1 cellular context compared by ENCODE assay signal in the genomic region with DNA sequence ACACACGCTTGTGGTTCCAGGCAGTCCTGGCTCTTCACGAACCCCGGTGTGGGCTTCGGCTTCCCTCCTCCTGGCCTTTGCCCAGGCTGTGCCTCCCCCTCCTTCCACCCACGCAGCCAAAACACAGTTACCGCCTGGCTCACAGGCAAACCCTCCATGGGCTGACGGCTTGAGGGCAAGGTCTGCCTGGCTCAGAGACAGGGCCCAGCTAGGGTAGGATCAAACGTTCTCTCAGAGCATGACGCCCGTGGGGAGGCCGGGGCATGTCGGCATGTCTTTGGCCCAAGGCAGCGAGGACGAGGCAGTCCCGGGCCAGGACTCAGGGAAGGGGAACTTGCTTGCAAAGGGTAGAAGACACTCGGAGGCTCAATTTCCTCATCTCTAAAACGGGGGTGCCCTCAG.
TF ChIP-seq lines count a peak whose summit lies in the region.

No MANE protein-coding gene starts in this region.

TF ChIP-seq in HepG2, 621 proteins besides CTCF, POLR2A, EP300 and RAD21 (continues in another document):
- TF ChIP-seq GFI1 (CRISPR knock-in tag; IDR thresholded peaks at IDR 0.05; ENCODE audit: borderline replicate concordance): no peak
- no peak for TF ChIP-seq ZNF615 (CRISPR knock-in tag; IDR thresholded peaks at IDR 0.05; ENCODE audit: borderline replicate concordance)
- no peak for TF ChIP-seq ZNF431 (CRISPR knock-in tag; IDR thresholded peaks at IDR 0.05; ENCODE audit: borderline replicate concordance, low read depth)
- TF ChIP-seq AHDC1 (CRISPR knock-in tag; IDR thresholded peaks at IDR 0.05; ENCODE audit: borderline replicate concordance): no peak
- no peak; the same call in 1 of the 2 replicates for TF ChIP-seq TARDBP (CRISPR knock-in tag; IDR thresholded peaks at IDR 0.05)
- no peak for TF ChIP-seq ZNF549 (CRISPR knock-in tag; IDR thresholded peaks at IDR 0.05)
- TF ChIP-seq, protein P1, sequence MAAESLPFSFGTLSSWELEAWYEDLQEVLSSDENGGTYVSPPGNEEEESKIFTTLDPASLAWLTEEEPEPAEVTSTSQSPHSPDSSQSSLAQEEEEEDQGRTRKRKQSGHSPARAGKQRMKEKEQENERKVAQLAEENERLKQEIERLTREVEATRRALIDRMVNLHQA (CRISPR knock-in tag; IDR thresholded peaks at IDR 0.05): no peak
- TF ChIP-seq BHLHE40 (IDR thresholded peaks at IDR 0.05; ENCODE audit: low read length): no peak
- no peak for TF ChIP-seq ZNF614 (CRISPR knock-in tag; IDR thresholded peaks at IDR 0.05; ENCODE audit: borderline replicate concordance)
- peak; percentile 71 for TF ChIP-seq ZFX (CRISPR knock-in tag; IDR thresholded peaks at IDR 0.05; ENCODE audit: low read depth)
- TF ChIP-seq SETDB1 (CRISPR knock-in tag; IDR thresholded peaks at IDR 0.05; ENCODE audit: borderline replicate concordance): no peak
- peak; percentile 54 for TF ChIP-seq HNF4A (CRISPR knock-in tag; IDR thresholded peaks at IDR 0.05)
- no peak; the same call in 1 of the 2 replicates for TF ChIP-seq ZNF543 (CRISPR knock-in tag; IDR thresholded peaks at IDR 0.05)
- TF ChIP-seq ZNF446 (CRISPR knock-in tag; IDR thresholded peaks at IDR 0.05): no peak
- TF ChIP-seq SPEN (CRISPR knock-in tag; IDR thresholded peaks at IDR 0.05; ENCODE audit: low read depth): 0 out of 2 replicates have a peak, but pooled peaks have one; percentile 19
- no peak for TF ChIP-seq ZNF232 (CRISPR knock-in tag; IDR thresholded peaks at IDR 0.05; ENCODE audit: borderline replicate concordance)
- TF ChIP-seq ZNF563 (CRISPR knock-in tag; IDR thresholded peaks at IDR 0.05): peak; percentile 20; the same call in 1 of the 2 replicates
- TF ChIP-seq HOXA7 (CRISPR knock-in tag; IDR thresholded peaks at IDR 0.05): no peak
- TF ChIP-seq, protein P2, sequence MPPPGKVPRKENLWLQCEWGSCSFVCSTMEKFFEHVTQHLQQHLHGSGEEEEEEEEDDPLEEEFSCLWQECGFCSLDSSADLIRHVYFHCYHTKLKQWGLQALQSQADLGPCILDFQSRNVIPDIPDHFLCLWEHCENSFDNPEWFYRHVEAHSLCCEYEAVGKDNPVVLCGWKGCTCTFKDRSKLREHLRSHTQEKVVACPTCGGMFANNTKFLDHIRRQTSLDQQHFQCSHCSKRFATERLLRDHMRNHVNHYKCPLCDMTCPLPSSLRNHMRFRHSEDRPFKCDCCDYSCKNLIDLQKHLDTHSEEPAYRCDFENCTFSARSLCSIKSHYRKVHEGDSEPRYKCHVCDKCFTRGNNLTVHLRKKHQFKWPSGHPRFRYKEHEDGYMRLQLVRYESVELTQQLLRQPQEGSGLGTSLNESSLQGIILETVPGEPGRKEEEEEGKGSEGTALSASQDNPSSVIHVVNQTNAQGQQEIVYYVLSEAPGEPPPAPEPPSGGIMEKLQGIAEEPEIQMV (CRISPR knock-in tag; IDR thresholded peaks at IDR 0.05; ENCODE audit: low read depth): 0 out of 2 replicates have a peak, but pooled peaks have one; percentile 21
- no peak for TF ChIP-seq ZNF468 (CRISPR knock-in tag; IDR thresholded peaks at IDR 0.05)
- TF ChIP-seq, protein P3, sequence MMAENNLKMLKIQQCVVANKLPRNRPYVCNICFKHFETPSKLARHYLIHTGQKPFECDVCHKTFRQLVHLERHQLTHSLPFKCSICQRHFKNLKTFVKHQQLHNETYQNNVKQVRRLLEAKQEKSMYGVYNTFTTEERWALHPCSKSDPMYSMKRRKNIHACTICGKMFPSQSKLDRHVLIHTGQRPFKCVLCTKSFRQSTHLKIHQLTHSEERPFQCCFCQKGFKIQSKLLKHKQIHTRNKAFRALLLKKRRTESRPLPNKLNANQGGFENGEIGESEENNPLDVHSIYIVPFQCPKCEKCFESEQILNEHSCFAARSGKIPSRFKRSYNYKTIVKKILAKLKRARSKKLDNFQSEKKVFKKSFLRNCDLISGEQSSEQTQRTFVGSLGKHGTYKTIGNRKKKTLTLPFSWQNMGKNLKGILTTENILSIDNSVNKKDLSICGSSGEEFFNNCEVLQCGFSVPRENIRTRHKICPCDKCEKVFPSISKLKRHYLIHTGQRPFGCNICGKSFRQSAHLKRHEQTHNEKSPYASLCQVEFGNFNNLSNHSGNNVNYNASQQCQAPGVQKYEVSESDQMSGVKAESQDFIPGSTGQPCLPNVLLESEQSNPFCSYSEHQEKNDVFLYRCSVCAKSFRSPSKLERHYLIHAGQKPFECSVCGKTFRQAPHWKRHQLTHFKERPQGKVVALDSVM (CRISPR knock-in tag; IDR thresholded peaks at IDR 0.05): peak; percentile 40; the same call in 1 of the 2 replicates
- no peak for TF ChIP-seq ONECUT2 (CRISPR knock-in tag; IDR thresholded peaks at IDR 0.05)
- TF ChIP-seq FOXK2 (IDR thresholded peaks at IDR 0.05): no peak
- no peak for TF ChIP-seq JDP2 (CRISPR knock-in tag; IDR thresholded peaks at IDR 0.05; ENCODE audit: borderline replicate concordance)
- TF ChIP-seq ZNF891 (CRISPR knock-in tag; IDR thresholded peaks at IDR 0.05): no peak
- no peak for TF ChIP-seq ZNF382 (CRISPR knock-in tag; IDR thresholded peaks at IDR 0.05; ENCODE audit: borderline replicate concordance)
- TF ChIP-seq, protein P4, sequence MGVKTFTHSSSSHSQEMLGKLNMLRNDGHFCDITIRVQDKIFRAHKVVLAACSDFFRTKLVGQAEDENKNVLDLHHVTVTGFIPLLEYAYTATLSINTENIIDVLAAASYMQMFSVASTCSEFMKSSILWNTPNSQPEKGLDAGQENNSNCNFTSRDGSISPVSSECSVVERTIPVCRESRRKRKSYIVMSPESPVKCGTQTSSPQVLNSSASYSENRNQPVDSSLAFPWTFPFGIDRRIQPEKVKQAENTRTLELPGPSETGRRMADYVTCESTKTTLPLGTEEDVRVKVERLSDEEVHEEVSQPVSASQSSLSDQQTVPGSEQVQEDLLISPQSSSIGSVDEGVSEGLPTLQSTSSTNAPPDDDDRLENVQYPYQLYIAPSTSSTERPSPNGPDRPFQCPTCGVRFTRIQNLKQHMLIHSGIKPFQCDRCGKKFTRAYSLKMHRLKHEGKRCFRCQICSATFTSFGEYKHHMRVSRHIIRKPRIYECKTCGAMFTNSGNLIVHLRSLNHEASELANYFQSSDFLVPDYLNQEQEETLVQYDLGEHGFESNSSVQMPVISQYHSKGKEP (CRISPR knock-in tag; IDR thresholded peaks at IDR 0.05): no peak
- no peak for TF ChIP-seq TCF12 (IDR thresholded peaks at IDR 0.05)
- TF ChIP-seq TCF12 (CRISPR knock-in tag; IDR thresholded peaks at IDR 0.05): no peak
- peak; percentile 69; the same call in 1 of the 2 replicates for TF ChIP-seq ZNF746 (CRISPR knock-in tag; IDR thresholded peaks at IDR 0.05)
- TF ChIP-seq RORA (CRISPR knock-in tag; IDR thresholded peaks at IDR 0.05): no peak
- TF ChIP-seq, protein P5, sequence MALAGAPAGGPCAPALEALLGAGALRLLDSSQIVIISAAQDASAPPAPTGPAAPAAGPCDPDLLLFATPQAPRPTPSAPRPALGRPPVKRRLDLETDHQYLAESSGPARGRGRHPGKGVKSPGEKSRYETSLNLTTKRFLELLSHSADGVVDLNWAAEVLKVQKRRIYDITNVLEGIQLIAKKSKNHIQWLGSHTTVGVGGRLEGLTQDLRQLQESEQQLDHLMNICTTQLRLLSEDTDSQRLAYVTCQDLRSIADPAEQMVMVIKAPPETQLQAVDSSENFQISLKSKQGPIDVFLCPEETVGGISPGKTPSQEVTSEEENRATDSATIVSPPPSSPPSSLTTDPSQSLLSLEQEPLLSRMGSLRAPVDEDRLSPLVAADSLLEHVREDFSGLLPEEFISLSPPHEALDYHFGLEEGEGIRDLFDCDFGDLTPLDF (CRISPR knock-in tag; IDR thresholded peaks at IDR 0.05): no peak
- TF ChIP-seq, protein P6, sequence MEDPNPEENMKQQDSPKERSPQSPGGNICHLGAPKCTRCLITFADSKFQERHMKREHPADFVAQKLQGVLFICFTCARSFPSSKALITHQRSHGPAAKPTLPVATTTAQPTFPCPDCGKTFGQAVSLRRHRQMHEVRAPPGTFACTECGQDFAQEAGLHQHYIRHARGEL (CRISPR knock-in tag; IDR thresholded peaks at IDR 0.05): peak; percentile 43; the same call in 1 of the 2 replicates
- no peak for TF ChIP-seq SRSF9 (IDR thresholded peaks at IDR 0.05; ENCODE audit: borderline replicate concordance, insufficient read depth, low read depth, low read length, poor library complexity, severe bottlenecking)
- no peak for TF ChIP-seq KDM4B (CRISPR knock-in tag; IDR thresholded peaks at IDR 0.05)
- no peak for TF ChIP-seq ZNF550 (CRISPR knock-in tag; IDR thresholded peaks at IDR 0.05; ENCODE audit: borderline replicate concordance)
- TF ChIP-seq PLSCR1 (CRISPR knock-in tag; IDR thresholded peaks at IDR 0.05; ENCODE audit: borderline replicate concordance): no peak
- no peak for TF ChIP-seq SIN3A (IDR thresholded peaks at IDR 0.05; ENCODE audit: borderline replicate concordance, low read depth, low read length)
- no peak for TF ChIP-seq ZNF180 (CRISPR knock-in tag; IDR thresholded peaks at IDR 0.05; ENCODE audit: borderline replicate concordance, low read depth)
- TF ChIP-seq NFE2L2 (IDR thresholded peaks at IDR 0.05; ENCODE audit: low read length): no peak
- TF ChIP-seq, protein P7, sequence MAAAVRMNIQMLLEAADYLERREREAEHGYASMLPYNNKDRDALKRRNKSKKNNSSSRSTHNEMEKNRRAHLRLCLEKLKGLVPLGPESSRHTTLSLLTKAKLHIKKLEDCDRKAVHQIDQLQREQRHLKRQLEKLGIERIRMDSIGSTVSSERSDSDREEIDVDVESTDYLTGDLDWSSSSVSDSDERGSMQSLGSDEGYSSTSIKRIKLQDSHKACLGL (CRISPR knock-in tag; IDR thresholded peaks at IDR 0.05): no peak
- TF ChIP-seq MAFF (IDR thresholded peaks at IDR 0.05; ENCODE audit: low read depth, low read length): no peak
- TF ChIP-seq HDAC6 (IDR thresholded peaks at IDR 0.05; ENCODE audit: low read depth, low read length): no peak
- TF ChIP-seq XRCC5 (optimal IDR thresholded peaks at IDR 0.05; ENCODE audit: low read length): peak; percentile 44
- no peak for TF ChIP-seq CREM (IDR thresholded peaks at IDR 0.05)
- no peak for TF ChIP-seq CREM (CRISPR knock-in tag; IDR thresholded peaks at IDR 0.05)
- no peak for TF ChIP-seq SNRNP70 (IDR thresholded peaks at IDR 0.05; ENCODE audit: low read depth, low read length)
- TF ChIP-seq DBP (CRISPR knock-in tag; IDR thresholded peaks at IDR 0.05; ENCODE audit: not compliant biosample characterization): no peak
- TF ChIP-seq ZNF24 (IDR thresholded peaks at IDR 0.05): no peak
- no peak for TF ChIP-seq REXO4 (CRISPR knock-in tag; IDR thresholded peaks at IDR 0.05; ENCODE audit: borderline replicate concordance)
- TF ChIP-seq IRX3 (CRISPR knock-in tag; IDR thresholded peaks at IDR 0.05; ENCODE audit: borderline replicate concordance, low read depth): 0 out of 2 replicates have a peak, but pooled peaks have one; percentile 34
- no peak for TF ChIP-seq NFE2 (CRISPR knock-in tag; IDR thresholded peaks at IDR 0.05)
- TF ChIP-seq ZNF552 (CRISPR knock-in tag; IDR thresholded peaks at IDR 0.05; ENCODE audit: borderline replicate concordance): no peak; the same call in 1 of the 2 replicates
- no peak for TF ChIP-seq MLLT10 (CRISPR knock-in tag; IDR thresholded peaks at IDR 0.05)
- TF ChIP-seq ZBTB8A (CRISPR knock-in tag; IDR thresholded peaks at IDR 0.05; ENCODE audit: borderline replicate concordance, low read depth): no peak
